1 cellular context compared by ENCODE assay signal in genomic region chr3:185750015-185750414, GRCh38.
TF ChIP-seq lines count a peak whose summit lies in the region.

No MANE protein-coding gene starts in this region.

TF ChIP-seq in HepG2, 621 proteins besides CTCF, POLR2A, EP300 and RAD21 (continued from another document):
- TF ChIP-seq, protein P1, sequence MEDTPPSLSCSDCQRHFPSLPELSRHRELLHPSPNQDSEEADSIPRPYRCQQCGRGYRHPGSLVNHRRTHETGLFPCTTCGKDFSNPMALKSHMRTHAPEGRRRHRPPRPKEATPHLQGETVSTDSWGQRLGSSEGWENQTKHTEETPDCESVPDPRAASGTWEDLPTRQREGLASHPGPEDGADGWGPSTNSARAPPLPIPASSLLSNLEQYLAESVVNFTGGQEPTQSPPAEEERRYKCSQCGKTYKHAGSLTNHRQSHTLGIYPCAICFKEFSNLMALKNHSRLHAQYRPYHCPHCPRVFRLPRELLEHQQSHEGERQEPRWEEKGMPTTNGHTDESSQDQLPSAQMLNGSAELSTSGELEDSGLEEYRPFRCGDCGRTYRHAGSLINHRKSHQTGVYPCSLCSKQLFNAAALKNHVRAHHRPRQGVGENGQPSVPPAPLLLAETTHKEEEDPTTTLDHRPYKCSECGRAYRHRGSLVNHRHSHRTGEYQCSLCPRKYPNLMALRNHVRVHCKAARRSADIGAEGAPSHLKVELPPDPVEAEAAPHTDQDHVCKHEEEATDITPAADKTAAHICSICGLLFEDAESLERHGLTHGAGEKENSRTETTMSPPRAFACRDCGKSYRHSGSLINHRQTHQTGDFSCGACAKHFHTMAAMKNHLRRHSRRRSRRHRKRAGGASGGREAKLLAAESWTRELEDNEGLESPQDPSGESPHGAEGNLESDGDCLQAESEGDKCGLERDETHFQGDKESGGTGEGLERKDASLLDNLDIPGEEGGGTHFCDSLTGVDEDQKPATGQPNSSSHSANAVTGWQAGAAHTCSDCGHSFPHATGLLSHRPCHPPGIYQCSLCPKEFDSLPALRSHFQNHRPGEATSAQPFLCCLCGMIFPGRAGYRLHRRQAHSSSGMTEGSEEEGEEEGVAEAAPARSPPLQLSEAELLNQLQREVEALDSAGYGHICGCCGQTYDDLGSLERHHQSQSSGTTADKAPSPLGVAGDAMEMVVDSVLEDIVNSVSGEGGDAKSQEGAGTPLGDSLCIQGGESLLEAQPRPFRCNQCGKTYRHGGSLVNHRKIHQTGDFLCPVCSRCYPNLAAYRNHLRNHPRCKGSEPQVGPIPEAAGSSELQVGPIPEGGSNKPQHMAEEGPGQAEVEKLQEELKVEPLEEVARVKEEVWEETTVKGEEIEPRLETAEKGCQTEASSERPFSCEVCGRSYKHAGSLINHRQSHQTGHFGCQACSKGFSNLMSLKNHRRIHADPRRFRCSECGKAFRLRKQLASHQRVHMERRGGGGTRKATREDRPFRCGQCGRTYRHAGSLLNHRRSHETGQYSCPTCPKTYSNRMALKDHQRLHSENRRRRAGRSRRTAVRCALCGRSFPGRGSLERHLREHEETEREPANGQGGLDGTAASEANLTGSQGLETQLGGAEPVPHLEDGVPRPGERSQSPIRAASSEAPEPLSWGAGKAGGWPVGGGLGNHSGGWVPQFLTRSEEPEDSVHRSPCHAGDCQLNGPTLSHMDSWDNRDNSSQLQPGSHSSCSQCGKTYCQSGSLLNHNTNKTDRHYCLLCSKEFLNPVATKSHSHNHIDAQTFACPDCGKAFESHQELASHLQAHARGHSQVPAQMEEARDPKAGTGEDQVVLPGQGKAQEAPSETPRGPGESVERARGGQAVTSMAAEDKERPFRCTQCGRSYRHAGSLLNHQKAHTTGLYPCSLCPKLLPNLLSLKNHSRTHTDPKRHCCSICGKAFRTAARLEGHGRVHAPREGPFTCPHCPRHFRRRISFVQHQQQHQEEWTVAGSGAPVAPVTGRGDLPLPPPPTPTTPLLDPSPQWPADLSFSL (CRISPR knock-in tag; IDR thresholded peaks at IDR 0.05): no peak
- no peak for TF ChIP-seq SOX13 (IDR thresholded peaks at IDR 0.05)
- peak in 1 of 2 experiments; percentile 41; a peak in 1 of 4 replicates for TF ChIP-seq SOX13 (CRISPR knock-in tag; conservative IDR thresholded peaks at IDR 0.05 in 1 of 2, IDR thresholded peaks at IDR 0.05 in 1 of 2)
- TF ChIP-seq ZNF354B (CRISPR knock-in tag; IDR thresholded peaks at IDR 0.05): no peak
- peak; percentile 53; the same call in 1 of the 2 replicates for TF ChIP-seq HNF4A (CRISPR knock-in tag; IDR thresholded peaks at IDR 0.05)
- TF ChIP-seq TBX2 (CRISPR knock-in tag; IDR thresholded peaks at IDR 0.05; ENCODE audit: borderline replicate concordance): peak; percentile 66
- TF ChIP-seq ELF1 (CRISPR knock-in tag; IDR thresholded peaks at IDR 0.05): no peak
- no peak for TF ChIP-seq ATM (IDR thresholded peaks at IDR 0.05; ENCODE audit: borderline replicate concordance)
- peak; percentile 67; the same call in 1 of the 2 replicates for TF ChIP-seq HNF4G (IDR thresholded peaks at IDR 0.05; ENCODE audit: borderline replicate concordance, low read depth, low read length)
- TF ChIP-seq HNF4G (CRISPR knock-in tag; IDR thresholded peaks at IDR 0.05; ENCODE audit: borderline replicate concordance, low read depth): no peak
- TF ChIP-seq ZNF451 (CRISPR knock-in tag; IDR thresholded peaks at IDR 0.05): no peak
- TF ChIP-seq PPARG (CRISPR knock-in tag; conservative IDR thresholded peaks at IDR 0.05): peak; percentile 93
